In the genomic region with DNA sequence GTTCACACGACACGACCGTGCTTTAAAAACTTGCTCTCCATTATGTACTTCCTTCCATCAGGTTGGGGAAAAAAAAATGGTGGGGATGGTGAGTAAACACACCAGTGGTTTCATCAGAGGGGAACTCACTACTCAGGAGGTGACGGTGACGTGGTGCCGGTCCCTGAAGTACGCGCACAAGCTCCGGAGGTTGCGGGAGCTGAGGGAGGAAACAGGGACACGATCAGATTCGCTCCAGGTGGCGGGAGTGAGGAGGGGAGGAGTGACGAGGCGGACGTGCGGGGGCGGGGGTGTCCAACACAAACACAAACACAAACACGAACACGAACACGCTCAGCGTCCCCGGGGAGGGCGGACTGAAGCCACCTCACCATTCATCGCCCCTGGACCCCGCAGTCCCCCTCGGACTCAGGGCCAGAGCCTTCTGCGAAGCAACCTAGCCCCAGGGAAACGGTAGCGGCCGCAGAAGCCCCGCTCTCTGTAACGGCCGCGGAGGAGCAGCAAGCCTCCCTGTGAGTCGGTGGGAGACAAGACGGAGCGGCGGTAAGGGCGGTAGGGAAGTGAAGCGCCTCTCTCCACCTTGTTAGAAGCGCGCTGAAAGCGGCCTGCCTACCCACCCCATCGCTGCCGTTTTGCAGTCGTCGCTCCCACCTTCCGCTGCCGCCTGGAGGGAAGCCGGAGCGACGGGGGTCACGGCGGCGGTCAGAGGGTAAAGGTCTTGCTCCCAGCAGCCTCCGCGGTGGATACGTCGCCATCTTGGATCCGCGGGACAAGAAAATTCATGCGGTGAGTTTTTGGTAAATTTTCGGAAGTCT, we compare ENCODE assay signal across 1 cellular context.
TF ChIP-seq lines count a peak whose summit lies in the region.

A gene with protein sequence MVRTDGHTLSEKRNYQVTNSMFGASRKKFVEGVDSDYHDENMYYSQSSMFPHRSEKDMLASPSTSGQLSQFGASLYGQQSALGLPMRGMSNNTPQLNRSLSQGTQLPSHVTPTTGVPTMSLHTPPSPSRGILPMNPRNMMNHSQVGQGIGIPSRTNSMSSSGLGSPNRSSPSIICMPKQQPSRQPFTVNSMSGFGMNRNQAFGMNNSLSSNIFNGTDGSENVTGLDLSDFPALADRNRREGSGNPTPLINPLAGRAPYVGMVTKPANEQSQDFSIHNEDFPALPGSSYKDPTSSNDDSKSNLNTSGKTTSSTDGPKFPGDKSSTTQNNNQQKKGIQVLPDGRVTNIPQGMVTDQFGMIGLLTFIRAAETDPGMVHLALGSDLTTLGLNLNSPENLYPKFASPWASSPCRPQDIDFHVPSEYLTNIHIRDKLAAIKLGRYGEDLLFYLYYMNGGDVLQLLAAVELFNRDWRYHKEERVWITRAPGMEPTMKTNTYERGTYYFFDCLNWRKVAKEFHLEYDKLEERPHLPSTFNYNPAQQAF (plus strand): TSS at position 739 of the 815 bp plus-strand sequence. CDS start 34,794 bp downstream, outside the sequence.

TF ChIP-seq in HepG2, 621 proteins besides CTCF, POLR2A, EP300 and RAD21 (continued from another document and continues in another):
- TF ChIP-seq TBX2 (CRISPR knock-in tag; IDR thresholded peaks at IDR 0.05; ENCODE audit: borderline replicate concordance) (peak; percentile 79), NFRKB (IDR thresholded peaks at IDR 0.05) (no peak; the same call in 1 of the 2 replicates), HNF4A (CRISPR knock-in tag; IDR thresholded peaks at IDR 0.05) (peak; percentile 57), AGO2 (optimal IDR thresholded peaks at IDR 0.05; ENCODE audit: low read depth, low read length) (peak; percentile 75), RARG (CRISPR knock-in tag; IDR thresholded peaks at IDR 0.05; ENCODE audit: low read depth) (no peak), IRX3 (CRISPR knock-in tag; IDR thresholded peaks at IDR 0.05; ENCODE audit: borderline replicate concordance, low read depth) (no peak; the same call in 1 of the 2 replicates), PAF1 (CRISPR knock-in tag; IDR thresholded peaks at IDR 0.05) (no peak), ZMYM3 (CRISPR knock-in tag; IDR thresholded peaks at IDR 0.05) (no peak), CHD4 (IDR thresholded peaks at IDR 0.05; ENCODE audit: borderline replicate concordance, low read length) (no peak), YY1 (IDR thresholded peaks at IDR 0.05; ENCODE audit: insufficient read depth, insufficient replicate concordance, low read depth, low read length) (peak; percentile 97), DNMT3B (CRISPR knock-in tag; conservative IDR thresholded peaks at IDR 0.05) (peak; percentile 25; the same call in 1 of the 2 replicates), ZNF83 (CRISPR knock-in tag; IDR thresholded peaks at IDR 0.05; ENCODE audit: borderline replicate concordance) (peak; percentile 95), ZNF672 (CRISPR knock-in tag; IDR thresholded peaks at IDR 0.05) (no peak), ZNF225 (CRISPR knock-in tag; IDR thresholded peaks at IDR 0.05) (peak; percentile 94), ARID2 (CRISPR knock-in tag; IDR thresholded peaks at IDR 0.05; ENCODE audit: borderline replicate concordance) (peak; percentile 92), ZNF335 (CRISPR knock-in tag; IDR thresholded peaks at IDR 0.05) (0 out of 2 replicates have a peak, but pooled peaks have one; percentile 26), RFXANK (CRISPR knock-in tag; IDR thresholded peaks at IDR 0.05) (0 out of 2 replicates have a peak, but pooled peaks have one; percentile 16), ZNF484 (CRISPR knock-in tag; IDR thresholded peaks at IDR 0.05; ENCODE audit: borderline replicate concordance, low read depth) (no peak), ZSCAN9 (CRISPR knock-in tag; IDR thresholded peaks at IDR 0.05; ENCODE audit: borderline replicate concordance) (no peak), PAWR (CRISPR knock-in tag; IDR thresholded peaks at IDR 0.05; ENCODE audit: borderline replicate concordance) (no peak), SATB2 (CRISPR knock-in tag; IDR thresholded peaks at IDR 0.05) (no peak), SMAD9 (CRISPR knock-in tag; IDR thresholded peaks at IDR 0.05) (no peak), SOX13 (IDR thresholded peaks at IDR 0.05) (no peak), SOX13 (CRISPR knock-in tag; conservative IDR thresholded peaks at IDR 0.05 in 1 of 2, IDR thresholded peaks at IDR 0.05 in 1 of 2) (no peak; a peak in 1 of 4 replicates), ZNF383 (CRISPR knock-in tag; IDR thresholded peaks at IDR 0.05; ENCODE audit: borderline replicate concordance) (0 out of 2 replicates have a peak, but pooled peaks have one; percentile 42), ZNF703 (CRISPR knock-in tag; IDR thresholded peaks at IDR 0.05; ENCODE audit: borderline replicate concordance) (no peak)
- TF ChIP-seq, protein P1, sequence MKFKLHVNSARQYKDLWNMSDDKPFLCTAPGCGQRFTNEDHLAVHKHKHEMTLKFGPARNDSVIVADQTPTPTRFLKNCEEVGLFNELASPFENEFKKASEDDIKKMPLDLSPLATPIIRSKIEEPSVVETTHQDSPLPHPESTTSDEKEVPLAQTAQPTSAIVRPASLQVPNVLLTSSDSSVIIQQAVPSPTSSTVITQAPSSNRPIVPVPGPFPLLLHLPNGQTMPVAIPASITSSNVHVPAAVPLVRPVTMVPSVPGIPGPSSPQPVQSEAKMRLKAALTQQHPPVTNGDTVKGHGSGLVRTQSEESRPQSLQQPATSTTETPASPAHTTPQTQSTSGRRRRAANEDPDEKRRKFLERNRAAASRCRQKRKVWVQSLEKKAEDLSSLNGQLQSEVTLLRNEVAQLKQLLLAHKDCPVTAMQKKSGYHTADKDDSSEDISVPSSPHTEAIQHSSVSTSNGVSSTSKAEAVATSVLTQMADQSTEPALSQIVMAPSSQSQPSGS (CRISPR knock-in tag; IDR thresholded peaks at IDR 0.05) = peak; percentile 5; the same call in 1 of the 2 replicates
- TF ChIP-seq, protein P2, sequence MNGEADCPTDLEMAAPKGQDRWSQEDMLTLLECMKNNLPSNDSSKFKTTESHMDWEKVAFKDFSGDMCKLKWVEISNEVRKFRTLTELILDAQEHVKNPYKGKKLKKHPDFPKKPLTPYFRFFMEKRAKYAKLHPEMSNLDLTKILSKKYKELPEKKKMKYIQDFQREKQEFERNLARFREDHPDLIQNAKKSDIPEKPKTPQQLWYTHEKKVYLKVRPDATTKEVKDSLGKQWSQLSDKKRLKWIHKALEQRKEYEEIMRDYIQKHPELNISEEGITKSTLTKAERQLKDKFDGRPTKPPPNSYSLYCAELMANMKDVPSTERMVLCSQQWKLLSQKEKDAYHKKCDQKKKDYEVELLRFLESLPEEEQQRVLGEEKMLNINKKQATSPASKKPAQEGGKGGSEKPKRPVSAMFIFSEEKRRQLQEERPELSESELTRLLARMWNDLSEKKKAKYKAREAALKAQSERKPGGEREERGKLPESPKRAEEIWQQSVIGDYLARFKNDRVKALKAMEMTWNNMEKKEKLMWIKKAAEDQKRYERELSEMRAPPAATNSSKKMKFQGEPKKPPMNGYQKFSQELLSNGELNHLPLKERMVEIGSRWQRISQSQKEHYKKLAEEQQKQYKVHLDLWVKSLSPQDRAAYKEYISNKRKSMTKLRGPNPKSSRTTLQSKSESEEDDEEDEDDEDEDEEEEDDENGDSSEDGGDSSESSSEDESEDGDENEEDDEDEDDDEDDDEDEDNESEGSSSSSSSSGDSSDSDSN (CRISPR knock-in tag; IDR thresholded peaks at IDR 0.05) = peak; percentile 90
- TF ChIP-seq, protein P3, sequence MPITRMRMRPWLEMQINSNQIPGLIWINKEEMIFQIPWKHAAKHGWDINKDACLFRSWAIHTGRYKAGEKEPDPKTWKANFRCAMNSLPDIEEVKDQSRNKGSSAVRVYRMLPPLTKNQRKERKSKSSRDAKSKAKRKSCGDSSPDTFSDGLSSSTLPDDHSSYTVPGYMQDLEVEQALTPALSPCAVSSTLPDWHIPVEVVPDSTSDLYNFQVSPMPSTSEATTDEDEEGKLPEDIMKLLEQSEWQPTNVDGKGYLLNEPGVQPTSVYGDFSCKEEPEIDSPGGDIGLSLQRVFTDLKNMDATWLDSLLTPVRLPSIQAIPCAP (CRISPR knock-in tag; IDR thresholded peaks at IDR 0.05; ENCODE audit: low read depth) = no peak
- TF ChIP-seq, protein P4, sequence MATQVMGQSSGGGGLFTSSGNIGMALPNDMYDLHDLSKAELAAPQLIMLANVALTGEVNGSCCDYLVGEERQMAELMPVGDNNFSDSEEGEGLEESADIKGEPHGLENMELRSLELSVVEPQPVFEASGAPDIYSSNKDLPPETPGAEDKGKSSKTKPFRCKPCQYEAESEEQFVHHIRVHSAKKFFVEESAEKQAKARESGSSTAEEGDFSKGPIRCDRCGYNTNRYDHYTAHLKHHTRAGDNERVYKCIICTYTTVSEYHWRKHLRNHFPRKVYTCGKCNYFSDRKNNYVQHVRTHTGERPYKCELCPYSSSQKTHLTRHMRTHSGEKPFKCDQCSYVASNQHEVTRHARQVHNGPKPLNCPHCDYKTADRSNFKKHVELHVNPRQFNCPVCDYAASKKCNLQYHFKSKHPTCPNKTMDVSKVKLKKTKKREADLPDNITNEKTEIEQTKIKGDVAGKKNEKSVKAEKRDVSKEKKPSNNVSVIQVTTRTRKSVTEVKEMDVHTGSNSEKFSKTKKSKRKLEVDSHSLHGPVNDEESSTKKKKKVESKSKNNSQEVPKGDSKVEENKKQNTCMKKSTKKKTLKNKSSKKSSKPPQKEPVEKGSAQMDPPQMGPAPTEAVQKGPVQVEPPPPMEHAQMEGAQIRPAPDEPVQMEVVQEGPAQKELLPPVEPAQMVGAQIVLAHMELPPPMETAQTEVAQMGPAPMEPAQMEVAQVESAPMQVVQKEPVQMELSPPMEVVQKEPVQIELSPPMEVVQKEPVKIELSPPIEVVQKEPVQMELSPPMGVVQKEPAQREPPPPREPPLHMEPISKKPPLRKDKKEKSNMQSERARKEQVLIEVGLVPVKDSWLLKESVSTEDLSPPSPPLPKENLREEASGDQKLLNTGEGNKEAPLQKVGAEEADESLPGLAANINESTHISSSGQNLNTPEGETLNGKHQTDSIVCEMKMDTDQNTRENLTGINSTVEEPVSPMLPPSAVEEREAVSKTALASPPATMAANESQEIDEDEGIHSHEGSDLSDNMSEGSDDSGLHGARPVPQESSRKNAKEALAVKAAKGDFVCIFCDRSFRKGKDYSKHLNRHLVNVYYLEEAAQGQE (IDR thresholded peaks at IDR 0.05; ENCODE audit: borderline replicate concordance in 1 of 2, low read depth in 1 of 2, low read length in 2 of 2) = 0 out of 4 replicates have a peak, but pooled peaks of 1 of the 2 experiments have one; percentile 5
- TF ChIP-seq, protein P5, sequence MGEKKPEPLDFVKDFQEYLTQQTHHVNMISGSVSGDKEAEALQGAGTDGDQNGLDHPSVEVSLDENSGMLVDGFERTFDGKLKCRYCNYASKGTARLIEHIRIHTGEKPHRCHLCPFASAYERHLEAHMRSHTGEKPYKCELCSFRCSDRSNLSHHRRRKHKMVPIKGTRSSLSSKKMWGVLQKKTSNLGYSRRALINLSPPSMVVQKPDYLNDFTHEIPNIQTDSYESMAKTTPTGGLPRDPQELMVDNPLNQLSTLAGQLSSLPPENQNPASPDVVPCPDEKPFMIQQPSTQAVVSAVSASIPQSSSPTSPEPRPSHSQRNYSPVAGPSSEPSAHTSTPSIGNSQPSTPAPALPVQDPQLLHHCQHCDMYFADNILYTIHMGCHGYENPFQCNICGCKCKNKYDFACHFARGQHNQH (CRISPR knock-in tag; IDR thresholded peaks at IDR 0.05) = peak; percentile 63; the same call in 1 of the 2 replicates
- TF ChIP-seq, protein P6, sequence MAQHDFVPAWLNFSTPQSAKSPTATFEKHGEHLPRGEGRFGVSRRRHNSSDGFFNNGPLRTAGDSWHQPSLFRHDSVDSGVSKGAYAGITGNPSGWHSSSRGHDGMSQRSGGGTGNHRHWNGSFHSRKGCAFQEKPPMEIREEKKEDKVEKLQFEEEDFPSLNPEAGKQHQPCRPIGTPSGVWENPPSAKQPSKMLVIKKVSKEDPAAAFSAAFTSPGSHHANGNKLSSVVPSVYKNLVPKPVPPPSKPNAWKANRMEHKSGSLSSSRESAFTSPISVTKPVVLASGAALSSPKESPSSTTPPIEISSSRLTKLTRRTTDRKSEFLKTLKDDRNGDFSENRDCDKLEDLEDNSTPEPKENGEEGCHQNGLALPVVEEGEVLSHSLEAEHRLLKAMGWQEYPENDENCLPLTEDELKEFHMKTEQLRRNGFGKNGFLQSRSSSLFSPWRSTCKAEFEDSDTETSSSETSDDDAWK (CRISPR knock-in tag; IDR thresholded peaks at IDR 0.05) = no peak
- TF ChIP-seq, protein P7, sequence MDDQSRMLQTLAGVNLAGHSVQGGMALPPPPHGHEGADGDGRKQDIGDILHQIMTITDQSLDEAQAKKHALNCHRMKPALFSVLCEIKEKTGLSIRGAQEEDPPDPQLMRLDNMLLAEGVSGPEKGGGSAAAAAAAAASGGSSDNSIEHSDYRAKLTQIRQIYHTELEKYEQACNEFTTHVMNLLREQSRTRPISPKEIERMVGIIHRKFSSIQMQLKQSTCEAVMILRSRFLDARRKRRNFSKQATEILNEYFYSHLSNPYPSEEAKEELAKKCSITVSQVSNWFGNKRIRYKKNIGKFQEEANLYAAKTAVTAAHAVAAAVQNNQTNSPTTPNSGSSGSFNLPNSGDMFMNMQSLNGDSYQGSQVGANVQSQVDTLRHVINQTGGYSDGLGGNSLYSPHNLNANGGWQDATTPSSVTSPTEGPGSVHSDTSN (CRISPR knock-in tag; IDR thresholded peaks at IDR 0.05; ENCODE audit: borderline replicate concordance) = no peak
- TF ChIP-seq, protein P8, sequence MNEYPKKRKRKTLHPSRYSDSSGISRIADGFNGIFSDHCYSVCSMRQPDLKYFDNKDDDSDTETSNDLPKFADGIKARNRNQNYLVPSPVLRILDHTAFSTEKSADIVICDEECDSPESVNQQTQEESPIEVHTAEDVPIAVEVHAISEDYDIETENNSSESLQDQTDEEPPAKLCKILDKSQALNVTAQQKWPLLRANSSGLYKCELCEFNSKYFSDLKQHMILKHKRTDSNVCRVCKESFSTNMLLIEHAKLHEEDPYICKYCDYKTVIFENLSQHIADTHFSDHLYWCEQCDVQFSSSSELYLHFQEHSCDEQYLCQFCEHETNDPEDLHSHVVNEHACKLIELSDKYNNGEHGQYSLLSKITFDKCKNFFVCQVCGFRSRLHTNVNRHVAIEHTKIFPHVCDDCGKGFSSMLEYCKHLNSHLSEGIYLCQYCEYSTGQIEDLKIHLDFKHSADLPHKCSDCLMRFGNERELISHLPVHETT (CRISPR knock-in tag; conservative IDR thresholded peaks at IDR 0.05) = no peak; the same call in 1 of the 2 replicates
- TF ChIP-seq, protein P9, sequence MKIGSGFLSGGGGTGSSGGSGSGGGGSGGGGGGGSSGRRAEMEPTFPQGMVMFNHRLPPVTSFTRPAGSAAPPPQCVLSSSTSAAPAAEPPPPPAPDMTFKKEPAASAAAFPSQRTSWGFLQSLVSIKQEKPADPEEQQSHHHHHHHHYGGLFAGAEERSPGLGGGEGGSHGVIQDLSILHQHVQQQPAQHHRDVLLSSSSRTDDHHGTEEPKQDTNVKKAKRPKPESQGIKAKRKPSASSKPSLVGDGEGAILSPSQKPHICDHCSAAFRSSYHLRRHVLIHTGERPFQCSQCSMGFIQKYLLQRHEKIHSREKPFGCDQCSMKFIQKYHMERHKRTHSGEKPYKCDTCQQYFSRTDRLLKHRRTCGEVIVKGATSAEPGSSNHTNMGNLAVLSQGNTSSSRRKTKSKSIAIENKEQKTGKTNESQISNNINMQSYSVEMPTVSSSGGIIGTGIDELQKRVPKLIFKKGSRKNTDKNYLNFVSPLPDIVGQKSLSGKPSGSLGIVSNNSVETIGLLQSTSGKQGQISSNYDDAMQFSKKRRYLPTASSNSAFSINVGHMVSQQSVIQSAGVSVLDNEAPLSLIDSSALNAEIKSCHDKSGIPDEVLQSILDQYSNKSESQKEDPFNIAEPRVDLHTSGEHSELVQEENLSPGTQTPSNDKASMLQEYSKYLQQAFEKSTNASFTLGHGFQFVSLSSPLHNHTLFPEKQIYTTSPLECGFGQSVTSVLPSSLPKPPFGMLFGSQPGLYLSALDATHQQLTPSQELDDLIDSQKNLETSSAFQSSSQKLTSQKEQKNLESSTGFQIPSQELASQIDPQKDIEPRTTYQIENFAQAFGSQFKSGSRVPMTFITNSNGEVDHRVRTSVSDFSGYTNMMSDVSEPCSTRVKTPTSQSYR (CRISPR knock-in tag; IDR thresholded peaks at IDR 0.05; ENCODE audit: borderline replicate concordance) = peak; percentile 11; the same call in 1 of the 2 replicates
